Comparison of ENCODE assay signal across 9 cellular contexts in genomic region chrX:128781506-128781905, GRCh38.
DNase-seq lines count a peak whose midpoint lies in the region; ATAC-seq, FAIRE-seq and TF ChIP-seq lines count a peak whose summit lies in the region.
"Had no signal": no experiment of that assay in that cellular context is flagged by ENCODE, and none has a peak within 500 bp of the region (broad histone marks: within the 10 kb centered on the region; RNA-seq: fewer than 3 reads in every experiment).

No MANE protein-coding gene starts in this region.

- no peaks in the 10 kb centered on the region for H3K36me3 Mint-ChIP-seq in activated CD4-positive, alpha-beta T cell treated with anti-CD3 and anti-CD28 coated beads for 36 hours (ENCODE audit: low read depth)
- no peaks in the 10 kb centered on the region for H3K36me3 Mint-ChIP-seq in activated naive CD8-positive, alpha-beta T cell treated with anti-CD3 and anti-CD28 coated beads, Interleukin-2, amount 50 U/mL, for 24 hours (ENCODE audit: low read depth)
- no peaks in the 10 kb centered on the region for H3K36me3 Mint-ChIP-seq in natural killer cell
- H3K36me3 Mint-ChIP-seq in activated T-helper 2 cell treated with anti-CD3 and anti-CD28 coated beads, Interferon-gamma antibody, Interleukin-2, Interleukin-4, amounts not matched to agents 10 μg/mL and 5 μg/mL and 100 μg/mL, durations not matched to agents 14 hours and 24 hours and 36 hours (ENCODE audit: low read depth): no peaks in the 10 kb centered on the region

- ATAC-seq in activated CD4-positive, alpha-beta T cell treated with anti-CD3 and anti-CD28 coated beads for 36 hours: peak; percentile 30
- ATAC-seq in activated naive CD8-positive, alpha-beta T cell treated with anti-CD3 and anti-CD28 coated beads, Interleukin-2, amount 50 U/mL, for 24 hours: no peak
- ATAC-seq in pancreas (peak in 3 of 4 donors; percentile 51 to 60 (median 53)), natural killer cell (no peak)

- H3K36me3 ChIP-seq in pancreas: no peaks in the 10 kb centered on the region
- H3K36me3 ChIP-seq in MG63: no peaks in the 10 kb centered on the region

- H3K9me3 Mint-ChIP-seq in activated CD4-positive, alpha-beta T cell treated with anti-CD3 and anti-CD28 coated beads for 36 hours (ENCODE audit: low read depth): no peaks in the 10 kb centered on the region
- peaks cover 8% of the 10 kb centered on the region for H3K9me3 Mint-ChIP-seq in activated naive CD8-positive, alpha-beta T cell treated with anti-CD3 and anti-CD28 coated beads, Interleukin-2, amount 50 U/mL, for 24 hours
- H3K9me3 Mint-ChIP-seq in natural killer cell: peaks cover 2 to 9% of the 10 kb centered on the region in 2 donors
- peaks cover 5% of the 10 kb centered on the region for H3K9me3 Mint-ChIP-seq in activated T-helper 2 cell treated with anti-CD3 and anti-CD28 coated beads, Interferon-gamma antibody, Interleukin-2, Interleukin-4, amounts not matched to agents 10 μg/mL and 5 μg/mL and 100 μg/mL, durations not matched to agents 14 hours and 24 hours and 36 hours

- 23 to 33% methylated on average over 1 of the region's 1 CpG for WGBS in pancreas, 2 donors

- H3K27me3 ChIP-seq in pancreas (no peaks in the 10 kb centered on the region), MG63 (no peaks in the 10 kb centered on the region)

- peak in 1 of 4 donors; percentile 16 for TF ChIP-seq CTCF in pancreas (IDR thresholded peaks at IDR 0.05)
- no peak for TF ChIP-seq CTCF in natural killer cell (IDR thresholded peaks at IDR 0.05)

- H3K4me3 Mint-ChIP-seq in activated CD4-positive, alpha-beta T cell treated with anti-CD3 and anti-CD28 coated beads for 36 hours: no peak overlapping the region
- no peak overlapping the region for H3K4me3 Mint-ChIP-seq in activated naive CD8-positive, alpha-beta T cell treated with anti-CD3 and anti-CD28 coated beads, Interleukin-2, amount 50 U/mL, for 24 hours
- H3K4me3 Mint-ChIP-seq in natural killer cell: no peak overlapping the region
- no peak overlapping the region for H3K4me3 Mint-ChIP-seq in activated T-helper 2 cell treated with anti-CD3 and anti-CD28 coated beads, Interferon-gamma antibody, Interleukin-2, Interleukin-4, amounts not matched to agents 10 μg/mL and 5 μg/mL and 100 μg/mL, durations not matched to agents 14 hours and 24 hours and 36 hours (ENCODE audit: low read depth)

- peak; percentile 40 for DNase-seq in activated CD4-positive, alpha-beta T cell treated with anti-CD3 and anti-CD28 coated beads for 36 hours
- no peak for DNase-seq in activated CD4-positive, alpha-beta T cell treated with anti-CD3 and anti-CD28 coated beads, Interleukin-2, amount 50 U/mL, for 4 hours
- DNase-seq in NAMALWA (ENCODE audit: low spot score): peak; percentile 16
- DNase-seq in activated naive CD8-positive, alpha-beta T cell treated with anti-CD3 and anti-CD28 coated beads, Interleukin-2, amount 50 U/mL, for 24 hours: peak; percentile 5
- DNase-seq in pancreas: peak in 3 of 6 donors; percentile 2 to 49 (median 20)
- no peak for DNase-seq in MG63
- no peak for DNase-seq in natural killer cell
- no peak for DNase-seq in activated T-helper 2 cell treated with anti-CD3 and anti-CD28 coated beads, Interferon-gamma antibody, Interleukin-2, Interleukin-4, amounts not matched to agents 10 μg/mL and 5 μg/mL and 100 μg/mL, durations not matched to agents 14 hours and 24 hours and 36 hours (ENCODE audit: low spot score)

- H3K9me3 ChIP-seq in pancreas (no peaks in the 10 kb centered on the region), MG63 (no peaks in the 10 kb centered on the region)

- H3K27ac ChIP-seq in pancreas: no peak overlapping the region

- peaks cover 4% of the 10 kb centered on the region for H3K4me1 Mint-ChIP-seq in activated CD4-positive, alpha-beta T cell treated with anti-CD3 and anti-CD28 coated beads for 36 hours
- H3K4me1 Mint-ChIP-seq in activated naive CD8-positive, alpha-beta T cell treated with anti-CD3 and anti-CD28 coated beads, Interleukin-2, amount 50 U/mL, for 24 hours: no peaks in the 10 kb centered on the region
- H3K4me1 Mint-ChIP-seq in natural killer cell: peaks cover 7 to 12% of the 10 kb centered on the region in 2 donors
- H3K4me1 Mint-ChIP-seq in activated T-helper 2 cell treated with anti-CD3 and anti-CD28 coated beads, Interferon-gamma antibody, Interleukin-2, Interleukin-4, amounts not matched to agents 10 μg/mL and 5 μg/mL and 100 μg/mL, durations not matched to agents 14 hours and 24 hours and 36 hours (ENCODE audit: low read depth): peaks cover 4% of the 10 kb centered on the region

- POLR2A ChIA-PET in activated CD4-positive, alpha-beta T cell treated with anti-CD3 and anti-CD28 coated beads for 36 hours (lab: Charles Lee): no interaction called here

- H3K4me3 ChIP-seq in pancreas (no peak overlapping the region), MG63 (no peak overlapping the region)

- H3K27ac Mint-ChIP-seq in activated CD4-positive, alpha-beta T cell treated with anti-CD3 and anti-CD28 coated beads for 36 hours: no peak overlapping the region
- no peak overlapping the region for H3K27ac Mint-ChIP-seq in activated naive CD8-positive, alpha-beta T cell treated with anti-CD3 and anti-CD28 coated beads, Interleukin-2, amount 50 U/mL, for 24 hours
- H3K27ac Mint-ChIP-seq in natural killer cell: no peak overlapping the region
- no peak overlapping the region for H3K27ac Mint-ChIP-seq in activated T-helper 2 cell treated with anti-CD3 and anti-CD28 coated beads, Interferon-gamma antibody, Interleukin-2, Interleukin-4, amounts not matched to agents 10 μg/mL and 5 μg/mL and 100 μg/mL, durations not matched to agents 14 hours and 24 hours and 36 hours

- no peaks in the 10 kb centered on the region for H3K27me3 Mint-ChIP-seq in activated CD4-positive, alpha-beta T cell treated with anti-CD3 and anti-CD28 coated beads for 36 hours
- H3K27me3 Mint-ChIP-seq in activated naive CD8-positive, alpha-beta T cell treated with anti-CD3 and anti-CD28 coated beads, Interleukin-2, amount 50 U/mL, for 24 hours: no peaks in the 10 kb centered on the region
- H3K27me3 Mint-ChIP-seq in natural killer cell (ENCODE audit: low read depth in 2 of 2): peaks cover 0 to 6% of the 10 kb centered on the region in 2 donors
- H3K27me3 Mint-ChIP-seq in activated T-helper 2 cell treated with anti-CD3 and anti-CD28 coated beads, Interferon-gamma antibody, Interleukin-2, Interleukin-4, amounts not matched to agents 10 μg/mL and 5 μg/mL and 100 μg/mL, durations not matched to agents 14 hours and 24 hours and 36 hours (ENCODE audit: low read depth): no peaks in the 10 kb centered on the region

- intact Hi-C loops in activated CD4-positive, alpha-beta T cell treated with anti-CD3 and anti-CD28 coated beads for 36 hours (cut with DNase I, micrococcal nuclease): no loop called here
- intact Hi-C loops in pancreas (cut with DNase I) (no loop called here), natural killer cell (cut with micrococcal nuclease) (no loop called here)
- intact Hi-C loops in activated T-helper 2 cell treated with anti-CD3 and anti-CD28 coated beads, Interferon-gamma antibody, Interleukin-2, Interleukin-4, amounts not matched to agents 10 μg/mL and 5 μg/mL and 100 μg/mL, durations not matched to agents 14 hours and 24 hours and 36 hours (cut with micrococcal nuclease): no loop called here

- FAIRE-seq in pancreas (lab: Jason Lieb, UNC): no peak
- FAIRE-seq: frontal cortex had no signal

- CTCF ChIA-PET in activated CD4-positive, alpha-beta T cell treated with anti-CD3 and anti-CD28 coated beads for 36 hours (lab: Charles Lee): no interaction called here

- no peaks in the 10 kb centered on the region for H3K4me1 ChIP-seq in pancreas

Comparison
In these comparisons a context has a peak if more than half of its experiments do, and no peak if none do; other contexts are left out.
1. DNase-seq: peak in activated CD4-positive, alpha-beta T cell treated with anti-CD3 and anti-CD28 coated beads for 36 hours (single experiment), NAMALWA (single experiment) and activated naive CD8-positive, alpha-beta T cell treated with anti-CD3 and anti-CD28 coated beads, Interleukin-2, amount 50 U/mL, for 24 hours (single experiment); none in activated CD4-positive, alpha-beta T cell treated with anti-CD3 and anti-CD28 coated beads, Interleukin-2, amount 50 U/mL, for 4 hours (0 of 2), MG63 (single experiment), natural killer cell (single experiment) and activated T-helper 2 cell treated with anti-CD3 and anti-CD28 coated beads, Interferon-gamma antibody, Interleukin-2, Interleukin-4, amounts not matched to agents 10 μg/mL and 5 μg/mL and 100 μg/mL, durations not matched to agents 14 hours and 24 hours and 36 hours (single experiment).
2. ATAC-seq: peak in activated CD4-positive, alpha-beta T cell treated with anti-CD3 and anti-CD28 coated beads for 36 hours (single experiment) and pancreas (3 of 4); none in activated naive CD8-positive, alpha-beta T cell treated with anti-CD3 and anti-CD28 coated beads, Interleukin-2, amount 50 U/mL, for 24 hours (single experiment) and natural killer cell (0 of 3).